ENCODE assay signal across 21 cellular contexts in genomic region chr7:157408258-157409101, GRCh38.
"Had no signal": no experiment of that assay in that cellular context is flagged by ENCODE, and none has a peak within 500 bp of the region (broad histone marks: within the 10 kb centered on the region; RNA-seq: fewer than 3 reads in every experiment).

No MANE protein-coding gene starts in this region.

- H3K4me1 ChIP-seq: pancreas, tibial artery had no signal

- H3K27me3 ChIP-seq: gastrocnemius medialis, heart left ventricle, pancreas, tibial artery, vagina had no signal

- ATAC-seq: activated CD8-positive, alpha-beta T cell treated with anti-CD3 and anti-CD28 coated beads, Interleukin-2, amount 10 ng/mL, durations not matched to agents 7 days and 5 days; effector memory CD8-positive, alpha-beta T cell; gastrocnemius medialis; heart left ventricle; pancreas; stimulated activated memory B cell treated with anti-CD40 and anti-IgM and Interleukin-4, amounts not matched to agents 10 μg/mL and 1 μg/mL and 100 μg/mL, for 72 hours had no signal

- H3K4me1 Mint-ChIP-seq: activated B cell treated with CpG ODN at 0.5 μM for 24 hours had no signal

- H3K36me3 Mint-ChIP-seq: activated naive CD8-positive, alpha-beta T cell had no signal

- H3K9me3 ChIP-seq: gastrocnemius medialis, heart left ventricle, pancreas, tibial artery, vagina had no signal

- H3K4me3 ChIP-seq: gastrocnemius medialis, heart left ventricle, lung, pancreas, tibial artery, vagina had no signal

- H3K27ac ChIP-seq: heart left ventricle, pancreas, tibial artery, vagina had no signal

- DNase-seq: activated B cell treated with CpG ODN at 0.5 μM for 24 hours; activated CD4-positive, alpha-beta T cell treated with anti-CD3 and anti-CD28 coated beads, Interleukin-2, amount 10 ng/mL, durations not matched to agents 24 days and 14 days; activated CD8-positive, alpha-beta memory T cell treated with anti-CD3 and anti-CD28 coated beads, Interleukin-2, amount 50 U/mL, for 4 hours; activated CD8-positive, alpha-beta T cell treated with anti-CD3 and anti-CD28 coated beads, Interleukin-2, amount 10 ng/mL, durations not matched to agents 7 days and 5 days; activated effector memory CD4-positive, alpha-beta T cell treated with anti-CD3 and anti-CD28 coated beads, Interleukin-2, amount 50 U/mL, for 16 hours; activated T-cell treated with anti-CD3 and anti-CD28 coated beads, Interleukin-2, amount 50 U/mL, for 48 hours; amniotic stem cell; dermis blood vessel endothelial cell; effector memory CD8-positive, alpha-beta T cell; gastrocnemius medialis; immature natural killer cell; tibial artery had no signal

- H3K27me3 Mint-ChIP-seq: activated B cell treated with CpG ODN at 0.5 μM for 24 hours; activated CD4-positive, alpha-beta T cell treated with anti-CD3 and anti-CD28 coated beads, Interleukin-2, amount 10 ng/mL, durations not matched to agents 24 days and 14 days; activated naive CD8-positive, alpha-beta T cell; brain; effector memory CD8-positive, alpha-beta T cell; stimulated activated memory B cell treated with anti-CD40 and anti-IgM and Interleukin-4, amounts not matched to agents 10 μg/mL and 1 μg/mL and 100 μg/mL, for 72 hours had no signal

- H3K27ac Mint-ChIP-seq: activated B cell treated with CpG ODN at 0.5 μM for 24 hours; activated CD4-positive, alpha-beta T cell treated with anti-CD3 and anti-CD28 coated beads, Interleukin-2, amount 10 ng/mL, durations not matched to agents 24 days and 14 days; activated CD8-positive, alpha-beta T cell treated with anti-CD3 and anti-CD28 coated beads, Interleukin-2, amount 10 ng/mL, durations not matched to agents 7 days and 5 days; activated naive CD8-positive, alpha-beta T cell; brain; effector memory CD8-positive, alpha-beta T cell; immature natural killer cell; mesothelial cell of epicardium; stimulated activated memory B cell treated with anti-CD40 and anti-IgM and Interleukin-4, amounts not matched to agents 10 μg/mL and 1 μg/mL and 100 μg/mL, for 72 hours; T-helper 1 cell treated with Interleukin-12 subunit alpha and Interleukin-12 subunit beta and Interleukin-4 antibody, amounts not matched to agents 30 μg/mL and 1 μg/mL, for 36 hours had no signal

- H3K9me3 Mint-ChIP-seq: activated B cell treated with CpG ODN at 0.5 μM for 24 hours; activated CD4-positive, alpha-beta T cell treated with anti-CD3 and anti-CD28 coated beads, Interleukin-2, amount 10 ng/mL, durations not matched to agents 24 days and 14 days; effector memory CD8-positive, alpha-beta T cell; immature natural killer cell; mesothelial cell of epicardium; stimulated activated memory B cell treated with anti-CD40 and anti-IgM and Interleukin-4, amounts not matched to agents 10 μg/mL and 1 μg/mL and 100 μg/mL, for 72 hours; T-helper 1 cell treated with Interleukin-12 subunit alpha and Interleukin-12 subunit beta and Interleukin-4 antibody, amounts not matched to agents 30 μg/mL and 1 μg/mL, for 36 hours had no signal

- H3K4me3 Mint-ChIP-seq: activated B cell treated with CpG ODN at 0.5 μM for 24 hours; activated CD4-positive, alpha-beta T cell treated with anti-CD3 and anti-CD28 coated beads, Interleukin-2, amount 10 ng/mL, durations not matched to agents 24 days and 14 days; activated CD8-positive, alpha-beta T cell treated with anti-CD3 and anti-CD28 coated beads, Interleukin-2, amount 10 ng/mL, durations not matched to agents 7 days and 5 days; activated naive CD8-positive, alpha-beta T cell; brain; effector memory CD8-positive, alpha-beta T cell; immature natural killer cell; mesothelial cell of epicardium; stimulated activated memory B cell treated with anti-CD40 and anti-IgM and Interleukin-4, amounts not matched to agents 10 μg/mL and 1 μg/mL and 100 μg/mL, for 72 hours; T-helper 1 cell treated with Interleukin-12 subunit alpha and Interleukin-12 subunit beta and Interleukin-4 antibody, amounts not matched to agents 30 μg/mL and 1 μg/mL, for 36 hours had no signal

- H3K36me3 ChIP-seq: pancreas had no signal
